In the genomic region with DNA sequence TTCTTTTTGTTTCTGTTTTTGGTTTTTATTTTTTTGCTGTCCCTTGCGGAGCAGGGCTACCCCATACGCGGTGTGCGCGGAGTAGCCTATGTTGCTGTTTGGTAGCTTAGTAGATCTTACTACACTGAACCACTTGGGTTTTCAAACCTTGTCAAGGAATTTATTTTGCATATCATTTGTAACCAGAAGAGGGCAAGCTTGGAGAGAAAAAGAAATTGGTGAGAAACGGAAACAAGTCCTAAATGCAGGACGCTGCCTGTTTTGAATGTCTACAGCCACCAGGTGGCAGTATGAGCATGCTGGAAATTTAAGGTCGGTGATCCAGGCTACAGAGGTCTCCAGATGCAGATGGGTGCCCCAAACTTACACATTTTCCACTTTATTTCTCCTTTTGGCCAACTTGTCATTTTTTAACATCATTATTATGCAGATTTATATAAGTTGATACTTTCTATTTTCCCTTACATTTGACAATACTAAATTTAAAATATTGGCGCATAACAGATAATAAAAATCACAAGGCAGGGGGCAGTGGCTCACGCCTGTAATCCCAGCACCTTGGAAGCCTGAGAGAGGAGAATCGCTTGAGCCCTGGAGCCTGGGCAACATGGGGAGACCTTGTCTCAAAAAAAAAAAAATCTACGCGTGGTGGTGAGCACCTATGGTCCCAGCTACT, we compare ENCODE assay signal across 7 cellular contexts. TPM values are rescaled to one million over a fixed set of nuclear protein-coding genes. Genes with fewer than 3 reads are reported as not detected.
DNase-seq lines count a peak whose midpoint lies in the region; ATAC-seq, FAIRE-seq and TF ChIP-seq lines count a peak whose summit lies in the region.

No MANE protein-coding gene starts in this region.

- H3K27ac ChIP-seq in astrocyte (ENCODE audit: low read depth, low read length) (no peak overlapping the region), small intestine (ENCODE audit: low read depth in 1 of 2, low read length in 1 of 2) (no peak overlapping the region)

- H3K9me3 ChIP-seq in astrocyte (ENCODE audit: insufficient read depth, low read depth, low read length) (no peaks in the 10 kb centered on the region), small intestine (ENCODE audit: control insufficient read depth, low read depth) (no peaks in the 10 kb centered on the region)

- H3K27me3 ChIP-seq in astrocyte (ENCODE audit: insufficient read depth, low read length) (no peaks in the 10 kb centered on the region), small intestine (ENCODE audit: control insufficient read depth in 2 of 2, insufficient read depth in 2 of 2, low read length in 2 of 2) (no peaks in the 10 kb centered on the region)

- no peak overlapping the region for H3K4me3 ChIP-seq in astrocyte (ENCODE audit: insufficient read depth, low read depth, low read length)
- no peak overlapping the region for H3K4me3 ChIP-seq in small intestine (ENCODE audit: low read depth in 1 of 2, low read length in 2 of 2)

- H3K4me2 ChIP-seq in astrocyte (ENCODE audit: low read length) = no peak overlapping the region

- peak overlapping the region; percentile 53 for H3K27ac Mint-ChIP-seq in astrocyte (ENCODE audit: unreplicated experiment)

- in situ Hi-C loops in GM13976 (cut with MboI; ENCODE audit: low sequenced_read_pairs, unreplicated experiment) = loop anchor here (10.0 kb wide), 1 partner anchor 272 kb away; no protein-coding TSS in a partner anchor

- no peak overlapping the region for H2AFZ ChIP-seq in astrocyte (ENCODE audit: low read depth, low read length)

- H3K27me3 Mint-ChIP-seq in astrocyte (ENCODE audit: low read depth, unreplicated experiment) = no peaks in the 10 kb centered on the region

- H3K36me3 ChIP-seq in astrocyte (ENCODE audit: insufficient read depth, low read length) = no peaks in the 10 kb centered on the region
- H3K36me3 ChIP-seq in small intestine (ENCODE audit: control insufficient read depth in 2 of 2, insufficient read depth in 2 of 2, low read length in 2 of 2) = no peaks in the 10 kb centered on the region

- no peak overlapping the region for H3K4me3 Mint-ChIP-seq in astrocyte (ENCODE audit: unreplicated experiment)

- no peaks in the 10 kb centered on the region for H4K20me1 ChIP-seq in astrocyte (ENCODE audit: insufficient read depth, low read length)

- WGBS in small intestine, 3 donors = 39 to 56% (median 52%) methylated on average over 13 of the region's 13 CpGs

- H3K4me1 ChIP-seq in astrocyte (ENCODE audit: insufficient read depth, low read length) = no peaks in the 10 kb centered on the region
- H3K4me1 ChIP-seq in small intestine (ENCODE audit: control insufficient read depth in 2 of 2, insufficient read depth in 1 of 2, low read depth in 1 of 2, low read length in 1 of 2) = no peaks in the 10 kb centered on the region

- peak; percentile 92 for FAIRE-seq in astrocyte (lab: Jason Lieb, UNC)
- FAIRE-seq in small intestine (lab: Jason Lieb, UNC) = no peak

- no peaks in the 10 kb centered on the region for H3K79me2 ChIP-seq in astrocyte (ENCODE audit: insufficient read depth, low read length)

- H3K36me3 Mint-ChIP-seq in astrocyte (ENCODE audit: low read depth, unreplicated experiment) = no peaks in the 10 kb centered on the region

- no peaks in the 10 kb centered on the region for H3K9me3 Mint-ChIP-seq in astrocyte (ENCODE audit: unreplicated experiment)

- no peak overlapping the region for H3K9ac ChIP-seq in astrocyte (ENCODE audit: low read length)

- peak; percentile 81 for DNase-seq in GM13976 (ENCODE audit: low spot score)
- peak; percentile 45 for DNase-seq in NCI-H2029 treated with DMSO at 0.1 percent for 48 hours (lab: John Stamatoyannopoulos, UW)
- peak; percentile 57 for DNase-seq in T-helper 9 cell
- peak; percentile 72 for DNase-seq in astrocyte (ENCODE audit: low read depth)
- peak; percentile 68 to 92 for DNase-seq in hippocampal formation (lab: John Stamatoyannopoulos, UW)
- peak; percentile 87 for DNase-seq in small intestine

- TF ChIP-seq CTCF in GM13976 (IDR thresholded peaks at IDR 0.05; ENCODE audit: borderline replicate concordance, control extremely low read depth, extremely low read depth, insufficient read depth, missing control alignments) = peak; percentile 84
- peak; percentile 99 for TF ChIP-seq CTCF in astrocyte (IDR thresholded peaks at IDR 0.05; ENCODE audit: insufficient read depth, low read depth, low read length)

- peak; percentile 73 for ATAC-seq in HG02938 (IDR thresholded peaks at IDR 0.05; ENCODE audit: unreplicated experiment)

- H3K4me1 Mint-ChIP-seq in astrocyte (ENCODE audit: low read depth, unreplicated experiment) = peaks cover 2% of the 10 kb centered on the region

RNA-seq across cellular contexts. Expression of a gene that starts 15.3 kb away (rescaled TPM):
- 72.4 and 86.0 TPM in 2 replicates for total RNA-seq in astrocyte
- 10 to 100 TPM; 35.4 to 49.6 (median 45.0) TPM for polyA plus RNA-seq in small intestine

RNA-seq across cellular contexts. Expression of a gene that starts 50.1 kb away (rescaled TPM):
- total RNA-seq in astrocyte = 10.1 and 12.0 TPM in 2 replicates
- 1 to 10 TPM; 8.1 to 8.6 (median 8.5) TPM for polyA plus RNA-seq in small intestine
